1 cellular context compared by ENCODE assay signal in the genomic region with DNA sequence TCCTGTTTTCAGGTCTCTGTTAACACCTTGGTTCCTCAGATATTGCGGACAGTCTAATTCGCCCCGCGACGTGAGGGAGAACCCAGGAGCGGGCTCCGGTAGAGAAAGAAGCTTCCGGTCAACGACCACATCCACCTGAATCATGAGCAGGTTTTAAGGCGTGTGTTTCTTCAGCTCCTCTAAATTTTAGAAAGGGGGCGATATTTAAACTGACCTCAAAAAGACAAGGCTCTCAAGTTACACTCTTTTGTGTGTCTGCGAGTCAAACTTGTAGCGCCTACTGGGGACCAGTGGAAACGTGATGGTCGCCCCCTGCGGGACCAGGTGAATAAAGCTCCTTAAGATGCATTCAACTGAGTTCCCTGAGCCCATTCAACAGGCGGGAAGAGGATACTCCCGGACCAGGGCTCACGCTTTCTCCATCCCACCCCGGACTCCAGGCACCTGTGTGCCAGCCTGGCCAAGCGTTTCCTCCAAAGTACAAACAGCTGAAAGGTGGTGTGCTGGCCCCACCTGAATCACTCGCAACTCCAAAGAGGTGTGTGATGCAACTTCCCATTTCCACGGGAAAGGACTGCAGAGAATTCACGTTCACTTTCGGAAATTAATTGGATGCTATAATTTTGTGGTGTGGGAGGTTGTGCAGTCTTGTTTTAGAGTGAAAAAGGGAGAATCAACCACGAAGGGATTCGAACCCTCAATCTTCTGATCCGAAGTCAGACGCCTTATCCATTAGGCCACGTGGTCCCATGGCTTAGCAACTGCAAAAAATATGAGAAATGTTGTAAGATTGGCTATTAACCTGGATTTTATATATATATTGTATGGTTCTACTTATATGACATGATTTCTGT.
TF ChIP-seq lines count a peak whose summit lies in the region.

No MANE protein-coding gene starts in this region.

TF ChIP-seq in K562, 482 proteins besides CTCF, POLR2A, EP300 and RAD21 (continued from another document):
- TF ChIP-seq ZNF592 (IDR thresholded peaks at IDR 0.05) = peak; percentile 93
- TF ChIP-seq CEBPB (tag; IDR thresholded peaks at IDR 0.05) = peak; percentile 99
- TF ChIP-seq, protein P1, sequence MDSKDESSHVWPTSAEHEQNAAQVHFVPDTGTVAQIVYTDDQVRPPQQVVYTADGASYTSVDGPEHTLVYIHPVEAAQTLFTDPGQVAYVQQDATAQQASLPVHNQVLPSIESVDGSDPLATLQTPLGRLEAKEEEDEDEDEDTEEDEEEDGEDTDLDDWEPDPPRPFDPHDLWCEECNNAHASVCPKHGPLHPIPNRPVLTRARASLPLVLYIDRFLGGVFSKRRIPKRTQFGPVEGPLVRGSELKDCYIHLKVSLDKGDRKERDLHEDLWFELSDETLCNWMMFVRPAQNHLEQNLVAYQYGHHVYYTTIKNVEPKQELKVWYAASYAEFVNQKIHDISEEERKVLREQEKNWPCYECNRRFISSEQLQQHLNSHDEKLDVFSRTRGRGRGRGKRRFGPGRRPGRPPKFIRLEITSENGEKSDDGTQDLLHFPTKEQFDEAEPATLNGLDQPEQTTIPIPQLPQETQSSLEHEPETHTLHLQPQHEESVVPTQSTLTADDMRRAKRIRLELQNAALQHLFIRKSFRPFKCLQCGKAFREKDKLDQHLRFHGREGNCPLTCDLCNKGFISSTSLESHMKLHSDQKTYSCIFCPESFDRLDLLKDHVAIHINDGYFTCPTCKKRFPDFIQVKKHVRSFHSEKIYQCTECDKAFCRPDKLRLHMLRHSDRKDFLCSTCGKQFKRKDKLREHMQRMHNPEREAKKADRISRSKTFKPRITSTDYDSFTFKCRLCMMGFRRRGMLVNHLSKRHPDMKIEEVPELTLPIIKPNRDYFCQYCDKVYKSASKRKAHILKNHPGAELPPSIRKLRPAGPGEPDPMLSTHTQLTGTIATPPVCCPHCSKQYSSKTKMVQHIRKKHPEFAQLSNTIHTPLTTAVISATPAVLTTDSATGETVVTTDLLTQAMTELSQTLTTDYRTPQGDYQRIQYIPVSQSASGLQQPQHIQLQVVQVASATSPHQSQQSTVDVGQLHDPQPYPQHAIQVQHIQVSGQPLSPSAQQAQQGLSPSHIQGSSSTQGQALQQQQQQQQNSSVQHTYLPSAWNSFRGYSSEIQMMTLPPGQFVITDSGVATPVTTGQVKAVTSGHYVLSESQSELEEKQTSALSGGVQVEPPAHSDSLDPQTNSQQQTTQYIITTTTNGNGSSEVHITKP (IDR thresholded peaks at IDR 0.05; ENCODE audit: partially characterized antibody) = peak; percentile 76
- no peak for TF ChIP-seq CCAR2 (IDR thresholded peaks at IDR 0.05; ENCODE audit: low read depth, low read length)
- TF ChIP-seq ARNT (IDR thresholded peaks at IDR 0.05) = peak; percentile 84 to 89; a peak in 3 of 4 replicates
- TF ChIP-seq NBN (IDR thresholded peaks at IDR 0.05; ENCODE audit: low read depth) = peak; percentile 94
- TF ChIP-seq ZNF707 (CRISPR knock-in tag; conservative IDR thresholded peaks at IDR 0.05) = no peak
- TF ChIP-seq MIER1 (IDR thresholded peaks at IDR 0.05; ENCODE audit: low read depth) = no peak
- no peak; the same call in none of the 2 replicates for TF ChIP-seq JUND (IDR thresholded peaks at IDR 0.05; ENCODE audit: borderline replicate concordance, low read depth, low read length)
- peak; percentile 4; the same call in 2 of the 3 replicates for TF ChIP-seq JUND (tag; IDR thresholded peaks at IDR 0.05; ENCODE audit: borderline replicate concordance, low read depth, low read length)
- no peak for TF ChIP-seq JUNB (CRISPR knock-in tag; conservative IDR thresholded peaks at IDR 0.05)
- TF ChIP-seq NFIX (CRISPR knock-in tag; IDR thresholded peaks at IDR 0.05; ENCODE audit: low read depth) = no peak
- no peak for TF ChIP-seq PCBP2 (IDR thresholded peaks at IDR 0.05; ENCODE audit: low read depth, low read length, poor library complexity, severe bottlenecking)
- peak; percentile 82 to 94 for TF ChIP-seq HDAC1 (IDR thresholded peaks at IDR 0.05)
- no peak for TF ChIP-seq ARID2 (IDR thresholded peaks at IDR 0.05)
- TF ChIP-seq ZKSCAN1 (IDR thresholded peaks at IDR 0.05; ENCODE audit: low read depth, low read length) = peak; percentile 17; the same call in 1 of the 2 replicates
- TF ChIP-seq RFX5 (IDR thresholded peaks at IDR 0.05; ENCODE audit: low read depth, low read length) = peak; percentile 65; the same call in 1 of the 2 replicates
- TF ChIP-seq ZNF253 (CRISPR knock-in tag; conservative IDR thresholded peaks at IDR 0.05) = no peak
- TF ChIP-seq GABPB1 (CRISPR knock-in tag; IDR thresholded peaks at IDR 0.05) = peak; percentile 83
- TF ChIP-seq IRF2 (CRISPR knock-in tag; IDR thresholded peaks at IDR 0.05) = no peak
- peak; percentile 77 for TF ChIP-seq TOE1 (IDR thresholded peaks at IDR 0.05; ENCODE audit: borderline replicate concordance)
- peak; percentile 91; the same call in 1 of the 2 replicates for TF ChIP-seq TOE1 (CRISPR knock-in tag; IDR thresholded peaks at IDR 0.05; ENCODE audit: borderline replicate concordance, low read depth)
- TF ChIP-seq EHMT2 (IDR thresholded peaks at IDR 0.05) = peak; percentile 59; the same call in 1 of the 2 replicates
- TF ChIP-seq MCM5 (IDR thresholded peaks at IDR 0.05; ENCODE audit: low read depth) = no peak
- no peak for TF ChIP-seq HOXB6 (CRISPR knock-in tag; IDR thresholded peaks at IDR 0.05; ENCODE audit: borderline replicate concordance)
- TF ChIP-seq CREB1 (IDR thresholded peaks at IDR 0.05) = peak; percentile 28
- peak; percentile 37; the same call in 1 of the 2 replicates for TF ChIP-seq CREB1 (CRISPR knock-in tag; IDR thresholded peaks at IDR 0.05)
- peak; percentile 76; the same call in 1 of the 2 replicates for TF ChIP-seq ZNF12 (CRISPR knock-in tag; IDR thresholded peaks at IDR 0.05)
